In the genomic region with DNA sequence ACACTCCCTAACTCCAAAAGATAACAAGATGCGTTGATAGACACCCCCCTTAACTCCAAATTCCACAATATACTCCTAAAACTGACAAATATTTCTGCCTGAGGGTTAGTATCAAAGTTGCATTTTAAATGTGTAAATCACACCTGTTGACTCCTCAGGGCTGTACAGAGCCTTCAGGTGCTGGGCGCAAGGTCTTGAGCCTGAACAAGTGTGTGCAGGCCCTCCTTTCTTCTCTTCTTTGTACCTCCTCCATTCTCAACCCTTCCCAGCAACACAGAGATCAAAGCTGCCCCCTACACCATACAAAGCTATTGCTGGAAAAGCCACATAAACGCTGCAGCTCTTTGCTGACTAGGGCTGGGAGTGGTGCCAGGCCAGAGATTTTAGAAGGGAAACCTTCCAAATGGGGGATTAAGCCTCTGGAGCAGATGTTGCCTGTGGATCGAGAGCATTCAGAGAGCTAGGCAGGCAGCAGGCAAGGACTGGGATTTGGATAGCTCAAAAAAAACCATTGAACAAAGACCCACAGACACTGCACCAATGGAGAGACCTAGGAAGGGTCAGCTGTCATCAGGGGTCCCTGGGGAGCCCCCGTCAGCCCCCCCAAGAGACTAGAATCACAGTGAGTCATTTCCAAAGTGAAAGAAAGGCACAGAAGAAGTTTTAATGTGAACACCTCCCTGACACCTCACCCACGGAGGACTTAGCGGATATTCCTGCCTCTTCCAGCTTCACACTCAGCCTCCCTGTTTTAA, we compare ENCODE assay signal across 1 cellular context.
TF ChIP-seq lines count a peak whose summit lies in the region.

No MANE protein-coding gene starts in this region.

TF ChIP-seq in IMR-90, 13 proteins besides CTCF, POLR2A, EP300 and RAD21 (continued from another document):
- TF ChIP-seq, protein P1, sequence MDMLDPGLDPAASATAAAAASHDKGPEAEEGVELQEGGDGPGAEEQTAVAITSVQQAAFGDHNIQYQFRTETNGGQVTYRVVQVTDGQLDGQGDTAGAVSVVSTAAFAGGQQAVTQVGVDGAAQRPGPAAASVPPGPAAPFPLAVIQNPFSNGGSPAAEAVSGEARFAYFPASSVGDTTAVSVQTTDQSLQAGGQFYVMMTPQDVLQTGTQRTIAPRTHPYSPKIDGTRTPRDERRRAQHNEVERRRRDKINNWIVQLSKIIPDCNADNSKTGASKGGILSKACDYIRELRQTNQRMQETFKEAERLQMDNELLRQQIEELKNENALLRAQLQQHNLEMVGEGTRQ (IDR thresholded peaks at IDR 0.05; ENCODE audit: low read depth, low read length) = 0 out of 2 replicates have a peak, but pooled peaks have one; percentile 5
